Comparison of ENCODE assay signal across 1 cellular context in the genomic region with DNA sequence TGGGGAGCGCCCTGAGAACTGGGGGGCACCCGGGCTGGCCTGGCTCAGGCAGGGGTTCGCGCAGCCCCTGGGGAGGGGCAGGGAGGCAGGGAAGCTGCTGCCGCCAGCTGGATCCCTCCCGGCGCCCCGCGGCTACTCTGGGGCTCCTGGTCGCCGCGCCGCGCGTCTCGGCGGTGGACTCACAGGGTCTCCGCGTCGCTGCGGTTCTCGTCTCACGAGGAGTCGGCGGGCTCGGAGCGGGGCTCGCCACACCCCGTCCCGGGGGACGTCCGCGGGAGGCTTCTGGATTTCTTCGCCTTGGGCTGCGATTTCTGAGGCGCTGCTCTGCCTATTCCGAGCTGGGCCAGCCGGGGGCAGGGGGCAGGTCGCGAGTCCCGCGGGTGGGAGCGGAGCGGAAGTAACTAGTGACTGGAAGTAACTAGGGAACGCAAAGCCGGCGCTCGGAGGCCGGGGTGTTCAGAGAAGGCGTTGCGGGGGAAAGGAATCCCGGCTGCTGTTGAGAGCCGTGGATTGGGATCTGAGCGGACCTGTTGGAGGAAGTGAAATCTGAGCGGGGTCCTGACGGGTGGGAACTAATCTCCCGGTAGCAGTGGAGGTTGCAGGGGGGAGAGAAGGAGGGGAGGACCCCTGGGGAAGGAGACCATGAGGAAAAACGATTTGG.
A peak's percentile ranks its signal among the peaks of the same experiment; 100 is the strongest.
TF ChIP-seq lines count a peak whose summit lies in the region.

No MANE protein-coding gene starts in this region.

TF ChIP-seq in HEK293, 187 proteins besides CTCF, POLR2A, EP300 and RAD21 (continued from another document and continues in another):
- TF ChIP-seq, protein P1, sequence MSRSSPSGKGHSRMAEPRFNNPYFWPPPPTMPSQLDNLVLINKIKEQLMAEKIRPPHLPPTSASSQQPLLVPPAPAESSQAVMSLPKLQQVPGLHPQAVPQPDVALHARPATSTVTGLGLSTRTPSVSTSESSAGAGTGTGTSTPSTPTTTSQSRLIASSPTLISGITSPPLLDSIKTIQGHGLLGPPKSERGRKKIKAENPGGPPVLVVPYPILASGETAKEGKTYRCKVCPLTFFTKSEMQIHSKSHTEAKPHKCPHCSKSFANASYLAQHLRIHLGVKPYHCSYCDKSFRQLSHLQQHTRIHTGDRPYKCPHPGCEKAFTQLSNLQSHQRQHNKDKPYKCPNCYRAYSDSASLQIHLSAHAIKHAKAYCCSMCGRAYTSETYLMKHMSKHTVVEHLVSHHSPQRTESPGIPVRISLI (tag by site-specific recombination; IDR thresholded peaks at IDR 0.05) = no peak
- TF ChIP-seq SP3 (tag by site-specific recombination; IDR thresholded peaks at IDR 0.05) = no peak
- TF ChIP-seq ZNF416 (tag by site-specific recombination; IDR thresholded peaks at IDR 0.05) = no peak
- peak; percentile 75 for TF ChIP-seq IKZF3 (tag by site-specific recombination; IDR thresholded peaks at IDR 0.05)
- TF ChIP-seq GLIS1 (tag by site-specific recombination; IDR thresholded peaks at IDR 0.05) = peak; percentile 90
- TF ChIP-seq REPIN1 (tag by site-specific recombination; IDR thresholded peaks at IDR 0.05; ENCODE audit: low read depth) = no peak
- no peak for TF ChIP-seq KLF9 (tag by site-specific recombination; IDR thresholded peaks at IDR 0.05; ENCODE audit: low read depth)
- no peak for TF ChIP-seq ZNF510 (tag by site-specific recombination; IDR thresholded peaks at IDR 0.05; ENCODE audit: insufficient replicate concordance)
- no peak for TF ChIP-seq KLF10 (tag by site-specific recombination; IDR thresholded peaks at IDR 0.05)
- TF ChIP-seq ZSCAN18 (tag by site-specific recombination; IDR thresholded peaks at IDR 0.05) = no peak
- TF ChIP-seq ZNF548 (tag by site-specific recombination; IDR thresholded peaks at IDR 0.05) = no peak
- peak; percentile 72 for TF ChIP-seq ZNF398 (tag by site-specific recombination; IDR thresholded peaks at IDR 0.05)
- no peak for TF ChIP-seq HOXD13 (CRISPR knock-in tag; IDR thresholded peaks at IDR 0.05; ENCODE audit: borderline replicate concordance)
- TF ChIP-seq WT1 (tag by site-specific recombination; IDR thresholded peaks at IDR 0.05) = no peak; the same call in 1 of the 2 replicates
- TF ChIP-seq ZNF433 (tag by site-specific recombination; IDR thresholded peaks at IDR 0.05; ENCODE audit: low read depth) = no peak
- no peak; the same call in 1 of the 2 replicates for TF ChIP-seq KLF1 (tag by site-specific recombination; IDR thresholded peaks at IDR 0.05)
- no peak for TF ChIP-seq ZFP3 (tag by site-specific recombination; IDR thresholded peaks at IDR 0.05; ENCODE audit: low read depth)
- peak; percentile 49 for TF ChIP-seq OSR2 (tag by site-specific recombination; IDR thresholded peaks at IDR 0.05)
- TF ChIP-seq ZNF843 (tag by site-specific recombination; IDR thresholded peaks at IDR 0.05) = no peak
- TF ChIP-seq, protein P2, sequence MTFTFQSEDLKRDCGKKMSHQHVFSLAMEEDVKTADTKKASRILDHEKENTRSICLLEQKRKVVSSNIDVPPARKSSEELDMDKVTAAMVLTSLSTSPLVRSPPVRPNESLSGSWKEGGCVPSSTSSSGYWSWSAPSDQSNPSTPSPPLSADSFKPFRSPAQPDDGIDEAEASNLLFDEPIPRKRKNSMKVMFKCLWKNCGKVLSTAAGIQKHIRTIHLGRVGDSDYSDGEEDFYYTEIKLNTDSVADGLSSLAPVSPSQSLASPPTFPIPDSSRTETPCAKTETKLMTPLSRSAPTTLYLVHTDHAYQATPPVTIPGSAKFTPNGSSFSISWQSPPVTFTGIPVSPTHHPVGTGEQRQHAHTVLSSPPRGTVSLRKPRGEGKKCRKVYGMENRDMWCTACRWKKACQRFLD (tag by site-specific recombination; IDR thresholded peaks at IDR 0.05) = no peak
- TF ChIP-seq ZNF473 (tag by site-specific recombination; IDR thresholded peaks at IDR 0.05) = no peak
- TF ChIP-seq ZNF785 (tag by site-specific recombination; IDR thresholded peaks at IDR 0.05) = no peak
- TF ChIP-seq, protein P3, sequence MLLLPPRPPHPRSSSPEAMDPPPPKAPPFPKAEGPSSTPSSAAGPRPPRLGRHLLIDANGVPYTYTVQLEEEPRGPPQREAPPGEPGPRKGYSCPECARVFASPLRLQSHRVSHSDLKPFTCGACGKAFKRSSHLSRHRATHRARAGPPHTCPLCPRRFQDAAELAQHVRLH (tag by site-specific recombination; IDR thresholded peaks at IDR 0.05) = no peak
- no peak for TF ChIP-seq BCL11B (tag by site-specific recombination; IDR thresholded peaks at IDR 0.05; ENCODE audit: low read depth)
- TF ChIP-seq ZNF223 (tag by site-specific recombination; IDR thresholded peaks at IDR 0.05) = no peak
- TF ChIP-seq ZNF274 (IDR thresholded peaks at IDR 0.05; ENCODE audit: low read length) = no peak
- TF ChIP-seq ZNF274 (tag by site-specific recombination; IDR thresholded peaks at IDR 0.05; ENCODE audit: borderline replicate concordance) = no peak
- TF ChIP-seq PRDM2 (tag by site-specific recombination; IDR thresholded peaks at IDR 0.05; ENCODE audit: borderline replicate concordance) = no peak
- TF ChIP-seq ZNF140 (tag by site-specific recombination; IDR thresholded peaks at IDR 0.05) = no peak; the same call in 1 of the 2 replicates
- no peak for TF ChIP-seq ZNF670 (tag by site-specific recombination; IDR thresholded peaks at IDR 0.05; ENCODE audit: low read depth)
- no peak for TF ChIP-seq ZNF239 (tag by site-specific recombination; IDR thresholded peaks at IDR 0.05)
- TF ChIP-seq ZNF561 (tag by site-specific recombination; IDR thresholded peaks at IDR 0.05; ENCODE audit: borderline replicate concordance) = no peak
- TF ChIP-seq ZNF112 (tag by site-specific recombination; IDR thresholded peaks at IDR 0.05) = no peak
- TF ChIP-seq, protein P4, sequence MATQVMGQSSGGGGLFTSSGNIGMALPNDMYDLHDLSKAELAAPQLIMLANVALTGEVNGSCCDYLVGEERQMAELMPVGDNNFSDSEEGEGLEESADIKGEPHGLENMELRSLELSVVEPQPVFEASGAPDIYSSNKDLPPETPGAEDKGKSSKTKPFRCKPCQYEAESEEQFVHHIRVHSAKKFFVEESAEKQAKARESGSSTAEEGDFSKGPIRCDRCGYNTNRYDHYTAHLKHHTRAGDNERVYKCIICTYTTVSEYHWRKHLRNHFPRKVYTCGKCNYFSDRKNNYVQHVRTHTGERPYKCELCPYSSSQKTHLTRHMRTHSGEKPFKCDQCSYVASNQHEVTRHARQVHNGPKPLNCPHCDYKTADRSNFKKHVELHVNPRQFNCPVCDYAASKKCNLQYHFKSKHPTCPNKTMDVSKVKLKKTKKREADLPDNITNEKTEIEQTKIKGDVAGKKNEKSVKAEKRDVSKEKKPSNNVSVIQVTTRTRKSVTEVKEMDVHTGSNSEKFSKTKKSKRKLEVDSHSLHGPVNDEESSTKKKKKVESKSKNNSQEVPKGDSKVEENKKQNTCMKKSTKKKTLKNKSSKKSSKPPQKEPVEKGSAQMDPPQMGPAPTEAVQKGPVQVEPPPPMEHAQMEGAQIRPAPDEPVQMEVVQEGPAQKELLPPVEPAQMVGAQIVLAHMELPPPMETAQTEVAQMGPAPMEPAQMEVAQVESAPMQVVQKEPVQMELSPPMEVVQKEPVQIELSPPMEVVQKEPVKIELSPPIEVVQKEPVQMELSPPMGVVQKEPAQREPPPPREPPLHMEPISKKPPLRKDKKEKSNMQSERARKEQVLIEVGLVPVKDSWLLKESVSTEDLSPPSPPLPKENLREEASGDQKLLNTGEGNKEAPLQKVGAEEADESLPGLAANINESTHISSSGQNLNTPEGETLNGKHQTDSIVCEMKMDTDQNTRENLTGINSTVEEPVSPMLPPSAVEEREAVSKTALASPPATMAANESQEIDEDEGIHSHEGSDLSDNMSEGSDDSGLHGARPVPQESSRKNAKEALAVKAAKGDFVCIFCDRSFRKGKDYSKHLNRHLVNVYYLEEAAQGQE (tag by site-specific recombination; IDR thresholded peaks at IDR 0.05) = 0 out of 2 replicates have a peak, but pooled peaks have one; percentile 18
- no peak for TF ChIP-seq ZNF248 (tag by site-specific recombination; IDR thresholded peaks at IDR 0.05)
- peak; percentile 87 for TF ChIP-seq EGR2 (tag by site-specific recombination; IDR thresholded peaks at IDR 0.05; ENCODE audit: low read depth)
- no peak for TF ChIP-seq ZNF174 (tag by site-specific recombination; IDR thresholded peaks at IDR 0.05)
- no peak for TF ChIP-seq ZNF488 (tag by site-specific recombination; IDR thresholded peaks at IDR 0.05)
- 0 out of 2 replicates have a peak, but pooled peaks have one; percentile 37 for TF ChIP-seq ZSCAN30 (tag by site-specific recombination; IDR thresholded peaks at IDR 0.05)
- TF ChIP-seq ZNF549 (tag by site-specific recombination; IDR thresholded peaks at IDR 0.05) = no peak
- TF ChIP-seq ZNF530 (tag by site-specific recombination; IDR thresholded peaks at IDR 0.05; ENCODE audit: low read depth) = no peak
- TF ChIP-seq ZNF791 (tag by site-specific recombination; IDR thresholded peaks at IDR 0.05) = no peak
- no peak for TF ChIP-seq ZNF830 (tag by site-specific recombination; IDR thresholded peaks at IDR 0.05; ENCODE audit: low read depth)
- no peak for TF ChIP-seq ZNF76 (tag by site-specific recombination; IDR thresholded peaks at IDR 0.05; ENCODE audit: borderline replicate concordance, low read depth)
- TF ChIP-seq GFI1B (tag by site-specific recombination; IDR thresholded peaks at IDR 0.05) = no peak
- TF ChIP-seq ZNF169 (tag by site-specific recombination; IDR thresholded peaks at IDR 0.05) = no peak
- TF ChIP-seq TRIM28 (IDR thresholded peaks at IDR 0.05; ENCODE audit: borderline replicate concordance, low read length) = 0 out of 2 replicates have a peak, but pooled peaks have one; percentile 60
- TF ChIP-seq SCRT2 (tag by site-specific recombination; IDR thresholded peaks at IDR 0.05) = peak; percentile 95
